Comparison of ENCODE assay signal across 1 cellular context in the genomic region with DNA sequence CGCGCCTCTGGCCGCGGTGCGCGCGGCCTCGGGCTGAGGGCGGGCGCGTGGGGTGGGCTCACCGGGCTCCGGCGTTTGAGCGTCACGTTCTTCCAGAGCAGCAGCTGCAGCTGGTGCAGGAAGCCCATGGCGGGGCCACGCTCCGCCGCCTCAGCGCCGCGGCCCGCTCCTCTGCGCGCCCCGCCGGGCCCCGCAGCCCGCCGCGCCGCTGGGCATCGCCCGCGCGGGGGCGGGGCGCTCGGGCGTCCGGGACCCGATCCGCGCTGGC.
TF ChIP-seq lines count a peak whose summit lies in the region.

A gene with protein sequence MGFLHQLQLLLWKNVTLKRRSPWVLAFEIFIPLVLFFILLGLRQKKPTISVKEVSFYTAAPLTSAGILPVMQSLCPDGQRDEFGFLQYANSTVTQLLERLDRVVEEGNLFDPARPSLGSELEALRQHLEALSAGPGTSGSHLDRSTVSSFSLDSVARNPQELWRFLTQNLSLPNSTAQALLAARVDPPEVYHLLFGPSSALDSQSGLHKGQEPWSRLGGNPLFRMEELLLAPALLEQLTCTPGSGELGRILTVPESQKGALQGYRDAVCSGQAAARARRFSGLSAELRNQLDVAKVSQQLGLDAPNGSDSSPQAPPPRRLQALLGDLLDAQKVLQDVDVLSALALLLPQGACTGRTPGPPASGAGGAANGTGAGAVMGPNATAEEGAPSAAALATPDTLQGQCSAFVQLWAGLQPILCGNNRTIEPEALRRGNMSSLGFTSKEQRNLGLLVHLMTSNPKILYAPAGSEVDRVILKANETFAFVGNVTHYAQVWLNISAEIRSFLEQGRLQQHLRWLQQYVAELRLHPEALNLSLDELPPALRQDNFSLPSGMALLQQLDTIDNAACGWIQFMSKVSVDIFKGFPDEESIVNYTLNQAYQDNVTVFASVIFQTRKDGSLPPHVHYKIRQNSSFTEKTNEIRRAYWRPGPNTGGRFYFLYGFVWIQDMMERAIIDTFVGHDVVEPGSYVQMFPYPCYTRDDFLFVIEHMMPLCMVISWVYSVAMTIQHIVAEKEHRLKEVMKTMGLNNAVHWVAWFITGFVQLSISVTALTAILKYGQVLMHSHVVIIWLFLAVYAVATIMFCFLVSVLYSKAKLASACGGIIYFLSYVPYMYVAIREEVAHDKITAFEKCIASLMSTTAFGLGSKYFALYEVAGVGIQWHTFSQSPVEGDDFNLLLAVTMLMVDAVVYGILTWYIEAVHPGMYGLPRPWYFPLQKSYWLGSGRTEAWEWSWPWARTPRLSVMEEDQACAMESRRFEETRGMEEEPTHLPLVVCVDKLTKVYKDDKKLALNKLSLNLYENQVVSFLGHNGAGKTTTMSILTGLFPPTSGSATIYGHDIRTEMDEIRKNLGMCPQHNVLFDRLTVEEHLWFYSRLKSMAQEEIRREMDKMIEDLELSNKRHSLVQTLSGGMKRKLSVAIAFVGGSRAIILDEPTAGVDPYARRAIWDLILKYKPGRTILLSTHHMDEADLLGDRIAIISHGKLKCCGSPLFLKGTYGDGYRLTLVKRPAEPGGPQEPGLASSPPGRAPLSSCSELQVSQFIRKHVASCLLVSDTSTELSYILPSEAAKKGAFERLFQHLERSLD (N-terminal part only) (minus strand): TSS at position 225 of the 268 bp plus-strand sequence. CDS start 97 bp downstream, at position 128.

TF ChIP-seq in SK-N-SH, 30 proteins besides CTCF, POLR2A, EP300 and RAD21 (continued from another document):
- TF ChIP-seq, protein P1, sequence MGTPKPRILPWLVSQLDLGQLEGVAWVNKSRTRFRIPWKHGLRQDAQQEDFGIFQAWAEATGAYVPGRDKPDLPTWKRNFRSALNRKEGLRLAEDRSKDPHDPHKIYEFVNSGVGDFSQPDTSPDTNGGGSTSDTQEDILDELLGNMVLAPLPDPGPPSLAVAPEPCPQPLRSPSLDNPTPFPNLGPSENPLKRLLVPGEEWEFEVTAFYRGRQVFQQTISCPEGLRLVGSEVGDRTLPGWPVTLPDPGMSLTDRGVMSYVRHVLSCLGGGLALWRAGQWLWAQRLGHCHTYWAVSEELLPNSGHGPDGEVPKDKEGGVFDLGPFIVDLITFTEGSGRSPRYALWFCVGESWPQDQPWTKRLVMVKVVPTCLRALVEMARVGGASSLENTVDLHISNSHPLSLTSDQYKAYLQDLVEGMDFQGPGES (IDR thresholded peaks at IDR 0.05; ENCODE audit: low read depth, low read length): no peak
